In genomic region chr3:24678021-24678420, GRCh38 we compare ENCODE assay signal across 11 cellular contexts.
DNase-seq lines count a peak whose midpoint lies in the region; ATAC-seq and TF ChIP-seq lines count a peak whose summit lies in the region.
"Had no signal": no experiment of that assay in that cellular context is flagged by ENCODE, and none has a peak within 500 bp of the region (broad histone marks: within the 10 kb centered on the region; RNA-seq: fewer than 3 reads in every experiment).

No MANE protein-coding gene starts in this region.

- H3K79me1 ChIP-seq in neuronal stem cell (ENCODE audit: low read depth, low read length): no peaks in the 10 kb centered on the region

- H3K27ac ChIP-seq in AG04450 (ENCODE audit: low read depth, low read length) (peak overlapping the region; percentile 62), neuronal stem cell (replicated peaks; ENCODE audit: low read length) (no peak overlapping the region), coronary artery (no peak overlapping the region)
- H3K27ac ChIP-seq: C4-2B had no signal

- no peak overlapping the region for H3K14ac ChIP-seq in neuronal stem cell (ENCODE audit: low read length)

- POLR2A ChIA-PET in AG04450 (lab: Yijun Ruan, JAX): no interaction called here

- no peak overlapping the region for H4K91ac ChIP-seq in neuronal stem cell (ENCODE audit: low read depth, low read length, poor library complexity)

- H3K4me1 ChIP-seq in neuronal stem cell (ENCODE audit: control insufficient read depth in 2 of 2, insufficient read depth in 1 of 2, low read depth in 1 of 2, low read length in 2 of 2): no peaks in the 10 kb centered on the region

- no peak overlapping the region for H2BK12ac ChIP-seq in neuronal stem cell (ENCODE audit: low read length)

- H2AFZ ChIP-seq in neuronal stem cell (ENCODE audit: low read length): no peak overlapping the region

- no peak overlapping the region for H3K4me2 ChIP-seq in neuronal stem cell (ENCODE audit: insufficient read depth, low read length, poor library complexity, severe bottlenecking)

- H3K18ac ChIP-seq in neuronal stem cell (ENCODE audit: low read length): no peak overlapping the region

- H3K36me3 ChIP-seq in neuronal stem cell (replicated peaks in 1 of 2; ENCODE audit: control insufficient read depth in 2 of 2, insufficient read depth in 2 of 2, low read length in 2 of 2): no peaks in the 10 kb centered on the region

- no peak for DNase-seq in AG04450 (ENCODE audit: low read depth, low spot score)
- DNase-seq in NOMO-1 treated with dmso at 0.1 percent for 144 hours (lab: John Stamatoyannopoulos, UW; ENCODE audit: unreplicated experiment): peak; percentile 17
- no peak for DNase-seq in fibroblast of pulmonary artery (ENCODE audit: low read depth)
- DNase-seq in neuronal stem cell (ENCODE audit: low spot score): no peak
- no peak for DNase-seq in NCI-H146 (lab: John Stamatoyannopoulos, UW)
- no peak for DNase-seq in coronary artery (ENCODE audit: low spot score)
- DNase-seq: left cardiac atrium, right cardiac atrium had no signal

- H3K27me3 ChIP-seq in AG04450 (ENCODE audit: control insufficient read depth, insufficient read depth, low read length): no peaks in the 10 kb centered on the region
- H3K27me3 ChIP-seq in neuronal stem cell (ENCODE audit: control insufficient read depth in 3 of 3, insufficient read depth in 3 of 3, low read depth in 1 of 3, low read length in 3 of 3): no peaks in the 10 kb centered on the region

- no peak overlapping the region for H4K8ac ChIP-seq in neuronal stem cell (ENCODE audit: low read depth, low read length)

- H2BK5ac ChIP-seq in neuronal stem cell (ENCODE audit: low read length): no peak overlapping the region

- H3K23ac ChIP-seq in neuronal stem cell (ENCODE audit: low read depth, low read length, poor library complexity): no peak overlapping the region

- H2BK15ac ChIP-seq in neuronal stem cell (ENCODE audit: low read length): no peak overlapping the region

- H2BK120ac ChIP-seq in neuronal stem cell (ENCODE audit: low read depth, low read length): no peak overlapping the region

- H3K4me3 ChIP-seq in AG04450 (ENCODE audit: low read depth, low read length) (peak overlapping the region; percentile 31), fibroblast of pulmonary artery (replicated peaks; ENCODE audit: low read depth, low read length) (peak overlapping the region; percentile 28), neuronal stem cell (ENCODE audit: low read length in 2 of 2) (no peak overlapping the region), coronary artery (no peak overlapping the region)

- H3K9ac ChIP-seq in neuronal stem cell (ENCODE audit: low read depth, low read length, poor library complexity): no peak overlapping the region

- CTCF ChIA-PET in AG04450 (lab: Charles Lee): interaction anchor here (1.1 to 2.1 kb wide), 2 partner anchors 10 to 679 kb away, joined by 3 to 7 read pairs; no protein-coding TSS in a partner anchor

- no peaks in the 10 kb centered on the region for H3K9me3 ChIP-seq in AG04450 (ENCODE audit: control insufficient read depth, insufficient read depth, low read length)
- H3K9me3 ChIP-seq in neuronal stem cell (replicated peaks in 1 of 2; ENCODE audit: control insufficient read depth in 2 of 2, insufficient read depth in 1 of 2, low read depth in 1 of 2, low read length in 2 of 2): no peaks in the 10 kb centered on the region

- H3K4ac ChIP-seq in neuronal stem cell (ENCODE audit: low read length): no peak overlapping the region

- WGBS in neuronal stem cell (ENCODE audit: extremely low coverage in 2 of 2, insufficient read length in 2 of 2, insufficient replicate concordance in 1 of 2), 2 donors: no CpG with 5 or more reads among the region's 2 CpGs

- TF ChIP-seq CTCF in AG04450 (IDR thresholded peaks at IDR 0.05; ENCODE audit: low read depth, low read length): no peak
- TF ChIP-seq CTCF in fibroblast of pulmonary artery (IDR thresholded peaks at IDR 0.05; ENCODE audit: low read length, missing control alignments): no peak
- TF ChIP-seq CTCF in coronary artery (IDR thresholded peaks at IDR 0.05): no peak

- no peak overlapping the region for H2AK5ac ChIP-seq in neuronal stem cell (ENCODE audit: low read depth, low read length)

- ATAC-seq in GM21423 (IDR thresholded peaks at IDR 0.05; ENCODE audit: unreplicated experiment) (peak; percentile 44), GM19455 (IDR thresholded peaks at IDR 0.05; ENCODE audit: unreplicated experiment) (no peak)
- ATAC-seq: right cardiac atrium had no signal

Comparison
In these comparisons a context has a peak if more than half of its experiments do, and no peak if none do; other contexts are left out.
1. H3K4me3 ChIP-seq: peak in AG04450 (single experiment) and fibroblast of pulmonary artery (single experiment); none in neuronal stem cell (0 of 2) and coronary artery (single experiment).